In the genomic region with DNA sequence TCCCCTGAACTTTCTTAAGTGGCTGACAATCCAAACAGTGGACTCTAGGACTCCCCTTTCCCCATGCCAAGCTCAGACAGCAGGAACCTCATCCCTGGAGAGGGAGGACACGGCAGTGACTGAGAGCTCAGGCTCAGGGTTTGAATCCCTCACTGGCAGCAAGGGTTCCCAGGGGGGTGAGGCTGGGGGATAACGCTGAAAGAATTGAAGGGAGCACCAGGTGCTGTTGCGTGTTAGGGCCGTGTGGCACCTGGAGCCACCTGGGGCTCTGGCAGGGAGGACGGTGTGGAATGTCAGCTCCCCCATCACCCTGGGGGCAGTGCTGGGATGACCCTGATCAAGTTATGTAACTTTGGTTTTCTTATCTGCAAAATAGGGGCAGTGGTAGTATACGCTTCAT, we compare ENCODE assay signal across 21 cellular contexts. TPM values are rescaled to one million over a fixed set of nuclear protein-coding genes. Genes with fewer than 3 reads are reported as not detected.
DNase-seq lines count a peak whose midpoint lies in the region; TF ChIP-seq lines count a peak whose summit lies in the region.
"Had no signal": no experiment of that assay in that cellular context is flagged by ENCODE, and none has a peak within 500 bp of the region (broad histone marks: within the 10 kb centered on the region; RNA-seq: fewer than 3 reads in every experiment).

No MANE protein-coding gene starts in this region.

- H3K27me3 ChIP-seq in endodermal cell (ENCODE audit: control insufficient read depth, insufficient read depth, low read length, poor library complexity, severe bottlenecking) (no peaks in the 10 kb centered on the region), vagina (no peaks in the 10 kb centered on the region)

- H3K9me3 ChIP-seq in endodermal cell (ENCODE audit: control insufficient read depth, low read length) (no peaks in the 10 kb centered on the region), vagina (no peaks in the 10 kb centered on the region)

- no peak for TF ChIP-seq POLR2A in vagina (IDR thresholded peaks at IDR 0.05)

- H3K36me3 ChIP-seq in endodermal cell (ENCODE audit: control insufficient read depth, insufficient read depth, low read length) (no peaks in the 10 kb centered on the region), vagina (no peaks in the 10 kb centered on the region)

- H3K4me1 ChIP-seq in endodermal cell (ENCODE audit: control insufficient read depth, insufficient read depth, low read length) (no peaks in the 10 kb centered on the region), vagina (no peaks in the 10 kb centered on the region)

- no peak overlapping the region for H3K4me3 ChIP-seq in endodermal cell (ENCODE audit: low read length)
- H3K4me3 ChIP-seq in vagina: no peak overlapping the region

- intact Hi-C loops in posterior vena cava (cut with DNase I): no loop called here
- intact Hi-C loops in vagina (cut with DNase I): no loop called here

- H3K4me1 Mint-ChIP-seq in endodermal cell: peaks cover 22% of the 10 kb centered on the region

- no peak overlapping the region for H3K4me3 Mint-ChIP-seq in endodermal cell

- H3K27ac Mint-ChIP-seq in endodermal cell: peak overlapping the region; percentile 73

- no peak overlapping the region for H3K9ac ChIP-seq in endodermal cell (ENCODE audit: extremely low read depth, low read length, poor library complexity, severe bottlenecking)

- peaks cover 28% of the 10 kb centered on the region for H3K36me3 Mint-ChIP-seq in endodermal cell (ENCODE audit: low read depth)

- H3K27ac ChIP-seq in endodermal cell (ENCODE audit: low read depth, low read length) (no peak overlapping the region), vagina (no peak overlapping the region)

- H3K9me3 Mint-ChIP-seq in endodermal cell: no peaks in the 10 kb centered on the region

- WGBS in endodermal cell (ENCODE audit: insufficient coverage in 1 of 2, insufficient read length in 1 of 2), 2 experiments: 84 to 100% methylated on average over 4 to 5 of the region's 6 CpGs

- DNase-seq in activated CD8-positive, alpha-beta memory T cell treated with anti-CD3 and anti-CD28 coated beads for 24 hours: peak; percentile 38
- no peak for DNase-seq in activated CD8-positive, alpha-beta memory T cell treated with anti-CD3 and anti-CD28 coated beads, Interleukin-2, amount 50 U/mL, for 4 hours
- DNase-seq in endodermal cell (no peak), posterior vena cava (ENCODE audit: low spot score) (peak; percentile 23), vagina (ENCODE audit: extremely low spot score in 2 of 2) (peak; percentile 40 to 43), T-helper 1 cell (no peak), SKM-1 treated with dmso at 0.1 percent for 144 hours (lab: John Stamatoyannopoulos, UW; ENCODE audit: unreplicated experiment) (no peak)
- no peak for DNase-seq in stimulated activated CD4-positive, alpha-beta T cell treated with anti-CD3 and anti-CD28 coated beads, Interleukin-15, amount 100 ng/mL, for 24 hours
- DNase-seq: Calu3, DMS79 treated with DMSO at 0.1 percent for 48 hours, H7, NCI-H1092 treated with DMSO at 0.1 percent for 48 hours, NCI-H1436, NCI-H187, NCI-H2081 treated with DMSO at 0.1 percent for 48 hours, NCI-H2171 treated with DMSO at 0.1 percent for 48 hours, NCI-H345, NCI-H524, NCI-H774, SIG-M5 had no signal

- no peak for TF ChIP-seq CTCF in endodermal cell (conservative IDR thresholded peaks at IDR 0.05)
- TF ChIP-seq CTCF in vagina (IDR thresholded peaks at IDR 0.05): no peak

- H3K27me3 Mint-ChIP-seq in endodermal cell (ENCODE audit: insufficient read depth): no peaks in the 10 kb centered on the region

RNA-seq across cellular contexts. Expression of a gene that starts 40.1 kb away (rescaled TPM):
- total RNA-seq in endodermal cell (10 to 100 TPM; 14.3 to 28.5 TPM), posterior vena cava (10 to 100 TPM in 1 of 2 donors, 1 to 10 TPM in 1; 9.2 to 16.4 TPM), vagina (18.7 TPM)
- 4.3 TPM for polyA plus RNA-seq in endodermal cell (2013, experiment 1 of 2)
- polyA plus RNA-seq in endodermal cell (2013, experiment 2 of 2): 5.0 TPM
- total RNA-seq: Calu3, HT-29 had no signal

Comparison
In these comparisons a context has a peak if more than half of its experiments do, and no peak if none do; other contexts are left out.
1. DNase-seq: peak in activated CD8-positive, alpha-beta memory T cell treated with anti-CD3 and anti-CD28 coated beads for 24 hours (single experiment), posterior vena cava (single experiment) and vagina (2 of 2); none in activated CD8-positive, alpha-beta memory T cell treated with anti-CD3 and anti-CD28 coated beads, Interleukin-2, amount 50 U/mL, for 4 hours (single experiment), endodermal cell (single experiment), T-helper 1 cell (0 of 5), stimulated activated CD4-positive, alpha-beta T cell treated with anti-CD3 and anti-CD28 coated beads, Interleukin-15, amount 100 ng/mL, for 24 hours (single experiment) and SKM-1 treated with dmso at 0.1 percent for 144 hours (single experiment).